Comparison of ENCODE assay signal across 1 cellular context in genomic region chr6:35730745-35731413, GRCh38.
TF ChIP-seq lines count a peak whose summit lies in the region.

No MANE protein-coding gene starts in this region.

TF ChIP-seq in IMR-90, 13 proteins besides CTCF, POLR2A, EP300 and RAD21:
- TF ChIP-seq RFX5 (IDR thresholded peaks at IDR 0.05; ENCODE audit: low read depth, low read length) (no peak), MAZ (IDR thresholded peaks at IDR 0.05; ENCODE audit: borderline replicate concordance, low read depth, low read length) (no peak)
